In genomic region chr2:203470371-203470770, GRCh38 we compare ENCODE assay signal across 21 cellular contexts.
A peak's percentile ranks its signal among the peaks of the same experiment; 100 is the strongest.
DNase-seq lines count a peak whose midpoint lies in the region; ATAC-seq, FAIRE-seq and TF ChIP-seq lines count a peak whose summit lies in the region.
"Had no signal": no experiment of that assay in that cellular context is flagged by ENCODE, and none has a peak within 500 bp of the region (broad histone marks: within the 10 kb centered on the region; RNA-seq: fewer than 3 reads in every experiment).

No MANE protein-coding gene starts in this region.

- FAIRE-seq in islet of Langerhans (lab: Jason Lieb, UNC), result peak; percentile 55

- intact Hi-C loops in testis (cut with DNase I; ENCODE audit: low total_unique reads), result no loop called here

- no peak for TF ChIP-seq POLR2A in testis (IDR thresholded peaks at IDR 0.05)
- TF ChIP-seq POLR2A in erythroblast (IDR thresholded peaks at IDR 0.05; ENCODE audit: low read length), result no peak

- H3K27ac ChIP-seq in VCaP (peak overlapping the region; percentile 62), testis (no peak overlapping the region)
- H3K27ac ChIP-seq: lower lobe of right lung, parathyroid adenoma had no signal

- TF ChIP-seq CTCF in VCaP (conservative IDR thresholded peaks at IDR 0.05) (no peak), testis (IDR thresholded peaks at IDR 0.05) (no peak)

- H3K9me3 ChIP-seq in testis, result no peaks in the 10 kb centered on the region
- H3K9me3 ChIP-seq: lower lobe of right lung had no signal

- no peaks in the 10 kb centered on the region for H3K27me3 ChIP-seq in testis

- peak; percentile 13 for DNase-seq in NCI-H748 (lab: John Stamatoyannopoulos, UW; ENCODE audit: unreplicated experiment)
- DNase-seq in NCI-H748 treated with DMSO at 0.1 percent for 48 hours (lab: John Stamatoyannopoulos, UW), result no peak
- peak; percentile 52 for DNase-seq in testis
- no peak for DNase-seq in NCI-H510A treated with DMSO at 0.1 percent for 48 hours (lab: John Stamatoyannopoulos, UW)
- DNase-seq in erythroblast (lab: John Stamatoyannopoulos, UW), result no peak
- DNase-seq: activated CD4-positive, alpha-beta memory T cell treated with anti-CD3 and anti-CD28 coated beads for 36 hours; activated T-cell treated with anti-CD3 and anti-CD28 coated beads, Interleukin-2, amount 50 U/mL, for 1 hour; C1 segment of cervical spinal cord; dermis blood vessel endothelial cell; DMS 273 treated with DMSO at 0.1 percent for 48 hours; lower lobe of right lung; naive B cell; NCI-H1436 treated with DMSO at 0.1 percent for 48 hours; NCI-H345; SHP77 treated with DMSO at 0.1 percent for 48 hours; stimulated activated CD4-positive, alpha-beta T cell treated with anti-CD3 and anti-CD28 coated beads, Interleukin-4, amount 100 ng/mL, for 4 hours; T-helper 17 cell had no signal

- H3K36me3 ChIP-seq in testis (ENCODE audit: low read depth, missing control alignments), result no peaks in the 10 kb centered on the region

- no peak for ATAC-seq in HG03521 (IDR thresholded peaks at IDR 0.05; ENCODE audit: unreplicated experiment)
- ATAC-seq: T-helper 17 cell had no signal

- H3K4me3 ChIP-seq in testis, result no peak overlapping the region
- H3K4me3 ChIP-seq: lower lobe of right lung had no signal

- H3K4me1 ChIP-seq in testis, result peaks cover 5% of the 10 kb centered on the region
- H3K4me1 ChIP-seq: parathyroid adenoma had no signal

- WGBS in testis, 2 donors, result 65 to 80% methylated on average over 4 of the region's 4 CpGs

Comparison
In these comparisons a context has a peak if more than half of its experiments do, and no peak if none do; other contexts are left out.
1. DNase-seq: peak in NCI-H748 (single experiment) and testis (single experiment); none in NCI-H748 treated with DMSO at 0.1 percent for 48 hours (single experiment), NCI-H510A treated with DMSO at 0.1 percent for 48 hours (single experiment) and erythroblast (0 of 2).